ENCODE assay signal across 3 cellular contexts in genomic region chr7:50564630-50565558, GRCh38.
A peak's percentile ranks its signal among the peaks of the same experiment; 100 is the strongest.
TF ChIP-seq lines count a peak whose summit lies in the region.

DDC (minus strand) TSS chr7:50565405; CDS start chr7:50544085, 21,320 bp downstream.

TF ChIP-seq in A549, 52 proteins besides CTCF, POLR2A, EP300 and RAD21 (continued from another document):
- TF ChIP-seq PBX3 (IDR thresholded peaks at IDR 0.05) (no peak), MAX (IDR thresholded peaks at IDR 0.05) (peak; percentile 28; the same call in 1 of the 2 replicates)

TF ChIP-seq in WTC11, 78 proteins besides CTCF, POLR2A, EP300 and RAD21:
- TF ChIP-seq PREB (CRISPR knock-in tag; IDR thresholded peaks at IDR 0.05; ENCODE audit: borderline replicate concordance): no peak
- TF ChIP-seq GABPB1 (CRISPR knock-in tag; IDR thresholded peaks at IDR 0.05): peak; percentile 44; the same call in 1 of the 2 replicates
- no peak for TF ChIP-seq TCF7 (CRISPR knock-in tag; IDR thresholded peaks at IDR 0.05; ENCODE audit: low read depth)

TF ChIP-seq in neural cell, 6 proteins besides CTCF, POLR2A, EP300 and RAD21 (continued from another document):
- no peak for TF ChIP-seq REST (IDR thresholded peaks at IDR 0.05; ENCODE audit: borderline replicate concordance)
- no peak for TF ChIP-seq SMC3 (conservative IDR thresholded peaks at IDR 0.05; ENCODE audit: poor library complexity)
- TF ChIP-seq MXI1 (conservative IDR thresholded peaks at IDR 0.05; ENCODE audit: poor library complexity, severe bottlenecking): no peak
- TF ChIP-seq TAF1 (IDR thresholded peaks at IDR 0.05; ENCODE audit: low read depth): no peak
